ENCODE assay signal across 27 cellular contexts in genomic region chr5:80036621-80037020, GRCh38. TPM values are rescaled to one million over a fixed set of nuclear protein-coding genes. Genes with fewer than 3 reads are reported as not detected.
"Had no signal": no experiment of that assay in that cellular context is flagged by ENCODE, and none has a peak within 500 bp of the region (broad histone marks: within the 10 kb centered on the region; RNA-seq: fewer than 3 reads in every experiment).

No MANE protein-coding gene starts in this region.

- H3K27me3 ChIP-seq: ovary, testis, vagina had no signal

- H3K4me3 Mint-ChIP-seq: activated B cell treated with CpG ODN at 0.5 μM for 24 hours; activated naive CD4-positive, alpha-beta T cell treated with anti-CD3 and anti-CD28 coated beads for 36 hours; activated naive CD8-positive, alpha-beta T cell treated with anti-CD3 and anti-CD28 coated beads, Interleukin-2, amount 10 ng/mL, durations not matched to agents 7 days and 5 days; immature natural killer cell; stimulated activated naive B cell treated with anti-CD40 and anti-IgM and Interleukin-4, amounts not matched to agents 10 μg/mL and 1 μg/mL and 100 μg/mL, for 72 hours had no signal

- FAIRE-seq: bronchial epithelial cell had no signal

- H3K4me3 ChIP-seq: coronary artery, ovary, vagina had no signal

- DNase-seq: activated B cell treated with CpG ODN at 0.5 μM for 24 hours; activated CD4-positive, alpha-beta T cell treated with anti-CD3 and anti-CD28 coated beads for 36 hours; activated CD4-positive, alpha-beta T cell treated with anti-CD3 and anti-CD28 coated beads, Interleukin-2, amount 50 U/mL, for 48 hours; activated CD8-positive, alpha-beta memory T cell treated with anti-CD3 and anti-CD28 coated beads, Interleukin-2, amount 50 U/mL, for 48 hours; activated effector memory CD4-positive, alpha-beta T cell treated with Interleukin-2 at 50 U/mL for 16 hours; activated naive CD4-positive, alpha-beta T cell treated with anti-CD3 and anti-CD28 coated beads for 36 hours; activated naive CD8-positive, alpha-beta T cell treated with anti-CD3 and anti-CD28 coated beads, Interleukin-2, amount 10 ng/mL, durations not matched to agents 7 days and 5 days; activated T-cell treated with anti-CD3 and anti-CD28 coated beads, Interleukin-2, amount 50 U/mL, for 48 hours; amniotic stem cell; cerebellar nuclear complex; endodermal cell; immature natural killer cell; left ventricle myocardium superior; mammary epithelial cell; naive thymus-derived CD8-positive, alpha-beta T cell; ovary; sigmoid colon; stimulated activated CD4-positive, alpha-beta T cell treated with anti-CD3 and anti-CD28 coated beads, Interleukin-2, amount 100 ng/mL, for 48 hours; stimulated activated CD8-positive, alpha-beta memory T cell treated with anti-CD3 and anti-CD28 coated beads, Interleukin-4, amount 100 ng/mL, for 48 hours; stimulated activated naive B cell treated with anti-CD40 and anti-IgM and Interleukin-4, amounts not matched to agents 10 μg/mL and 1 μg/mL and 100 μg/mL, for 72 hours; T1000; testis; trophoblast cell had no signal

- ATAC-seq: left ventricle myocardium superior; naive thymus-derived CD8-positive, alpha-beta T cell; stimulated activated naive B cell treated with anti-CD40 and anti-IgM and Interleukin-4, amounts not matched to agents 10 μg/mL and 1 μg/mL and 100 μg/mL, for 72 hours had no signal

- H3K36me3 Mint-ChIP-seq: activated naive CD8-positive, alpha-beta T cell treated with anti-CD3 and anti-CD28 coated beads, Interleukin-2, amount 10 ng/mL, durations not matched to agents 7 days and 5 days; immature natural killer cell; mesothelial cell of epicardium had no signal

- H3K4me1 ChIP-seq: testis had no signal

- H3K27ac Mint-ChIP-seq: activated B cell treated with CpG ODN at 0.5 μM for 24 hours; activated CD4-positive, alpha-beta T cell treated with anti-CD3 and anti-CD28 coated beads for 36 hours; activated naive CD4-positive, alpha-beta T cell treated with anti-CD3 and anti-CD28 coated beads for 36 hours; activated naive CD8-positive, alpha-beta T cell treated with anti-CD3 and anti-CD28 coated beads, Interleukin-2, amount 10 ng/mL, durations not matched to agents 7 days and 5 days; endodermal cell; immature natural killer cell; mesothelial cell of epicardium; naive thymus-derived CD8-positive, alpha-beta T cell; stimulated activated naive B cell treated with anti-CD40 and anti-IgM and Interleukin-4, amounts not matched to agents 10 μg/mL and 1 μg/mL and 100 μg/mL, for 72 hours had no signal

- H3K4me1 Mint-ChIP-seq: immature natural killer cell had no signal

- H3K9me3 ChIP-seq: ovary, sigmoid colon, testis, vagina had no signal

- H3K27ac ChIP-seq: coronary artery, ovary, testis, vagina had no signal

- H3K36me3 ChIP-seq: ovary, sigmoid colon, vagina had no signal

RNA-seq across cellular contexts. Expression of gene THBS4, which starts 1.5 kb away (rescaled TPM):
- polyA plus RNA-seq: immature natural killer cell had no signal
